In genomic region chr6:2763876-2764540, GRCh38 we compare ENCODE assay signal across 8 cellular contexts. TPM values are rescaled to one million over a fixed set of nuclear protein-coding genes. Genes with fewer than 3 reads are reported as not detected.
DNase-seq lines count a peak whose midpoint lies in the region; ATAC-seq and TF ChIP-seq lines count a peak whose summit lies in the region.

No MANE protein-coding gene starts in this region.

- no TSS peak for BruUV-seq in PC-9 (replicated peaks; lab: Mats Ljungman, UMichigan)

- ATAC-seq in GM18858 (IDR thresholded peaks at IDR 0.05; ENCODE audit: unreplicated experiment) = no peak

- H3K9ac ChIP-seq in trophoblast cell (ENCODE audit: low read length) = no peak overlapping the region

- POLR2A ChIA-PET in PC-9 (lab: Charles Lee; ENCODE audit: unreplicated experiment) = interaction anchor here (0.6 to 0.7 kb wide), 2 partner anchors 26 to 205 kb away, joined by 4 to 5 read pairs; no protein-coding TSS in a partner anchor

- H2BK5ac ChIP-seq in trophoblast cell (ENCODE audit: low read depth, low read length, poor library complexity) = no peak overlapping the region

- no peaks in the 10 kb centered on the region for H3K9me2 ChIP-seq in PC-9 (ENCODE audit: insufficient read depth)

- H3K79me2 ChIP-seq in PC-9 (ENCODE audit: low read depth) (peaks cover 30% of the 10 kb centered on the region), trophoblast cell (ENCODE audit: control insufficient read depth, insufficient read depth, low read length, poor library complexity) (peaks cover 16% of the 10 kb centered on the region)

- H3K9me3 ChIP-seq in PC-9 (ENCODE audit: insufficient read depth, low read depth) (no peaks in the 10 kb centered on the region), trophoblast cell (ENCODE audit: insufficient read depth, low read depth, low read length) (no peaks in the 10 kb centered on the region)

- peaks cover 15% of the 10 kb centered on the region; the same call in 1 of the 2 replicates for H4K20me1 ChIP-seq in PC-9 (ENCODE audit: insufficient read depth)

- DNase-seq in GM06990 (ENCODE audit: extremely low read depth, insufficient read length) = no peak
- no peak for DNase-seq in PC-9
- no peak for DNase-seq in epithelial cell of proximal tubule (ENCODE audit: low read depth)
- peak in 1 of 2 donors; percentile 58 for DNase-seq in trophoblast cell
- DNase-seq in mucosa of gallbladder (ENCODE audit: low spot score) = no peak
- no peak for DNase-seq in NAMALWA (ENCODE audit: low spot score)
- no peak for DNase-seq in stimulated activated CD8-positive, alpha-beta memory T cell treated with anti-CD3 and anti-CD28 coated beads, Interleukin-4, amount 100 ng/mL, for 48 hours

- no peak overlapping the region for H2BK12ac ChIP-seq in trophoblast cell (ENCODE audit: low read length)

- peak overlapping the region; percentile 88 for H3K4me2 ChIP-seq in PC-9
- peak overlapping the region; percentile 66 for H3K4me2 ChIP-seq in trophoblast cell (ENCODE audit: low read length)

- no peak for TF ChIP-seq CTCF in GM06990 (IDR thresholded peaks at IDR 0.05; ENCODE audit: insufficient read depth, low read length, poor library complexity, severe bottlenecking)
- no peak for TF ChIP-seq CTCF in PC-9 (conservative IDR thresholded peaks at IDR 0.05)
- no peak for TF ChIP-seq CTCF in epithelial cell of proximal tubule (conservative IDR thresholded peaks at IDR 0.05; ENCODE audit: low read depth, low read length)

- H3K18ac ChIP-seq in trophoblast cell (ENCODE audit: low read length) = no peak overlapping the region

- no peaks in the 10 kb centered on the region for H3K27me3 ChIP-seq in GM06990 (replicated peaks; ENCODE audit: control insufficient read depth, insufficient read depth, low read length)
- no peaks in the 10 kb centered on the region for H3K27me3 ChIP-seq in PC-9 (ENCODE audit: insufficient read depth, low read depth)
- no peaks in the 10 kb centered on the region for H3K27me3 ChIP-seq in trophoblast cell (ENCODE audit: insufficient read depth, low read length)

- H3K79me1 ChIP-seq in trophoblast cell (ENCODE audit: low read length) = peaks cover 12% of the 10 kb centered on the region

- intact Hi-C loops in PC-9 (cut with micrococcal nuclease; ENCODE audit: unreplicated experiment) = loop anchor here (2.0 to 10.0 kb wide), 4 partner anchors 75 to 1169 kb away; partner anchors contain the start of gene RIPK1

- H3K36me3 ChIP-seq in GM06990 (ENCODE audit: control insufficient read depth, insufficient read depth, low read length) (no peaks in the 10 kb centered on the region), PC-9 (ENCODE audit: low read depth) (no peaks in the 10 kb centered on the region), trophoblast cell (ENCODE audit: control insufficient read depth in 1 of 2, insufficient read depth in 2 of 2, low read length in 2 of 2) (no peaks in the 10 kb centered on the region)

- no peak overlapping the region for H3K23ac ChIP-seq in trophoblast cell (ENCODE audit: low read length)

- no peak overlapping the region for H2AK5ac ChIP-seq in trophoblast cell (ENCODE audit: low read length)

- H3F3A ChIP-seq in PC-9 (ENCODE audit: insufficient read depth, low read depth) = peaks cover 6% of the 10 kb centered on the region

- H3K4me1 ChIP-seq in PC-9 (replicated peaks; ENCODE audit: insufficient read depth) (peaks cover 13% of the 10 kb centered on the region), trophoblast cell (ENCODE audit: control insufficient read depth in 1 of 2, insufficient read depth in 2 of 2, low read length in 2 of 2) (peaks cover 5 to 7% of the 10 kb centered on the region in 2 experiments)

- no peak overlapping the region for H3K14ac ChIP-seq in trophoblast cell (ENCODE audit: low read length)

- H3K4ac ChIP-seq in trophoblast cell (ENCODE audit: low read depth, low read length) = no peak overlapping the region

- H4K12ac ChIP-seq in trophoblast cell (ENCODE audit: low read depth, low read length) = no peak overlapping the region

- H4K91ac ChIP-seq in trophoblast cell (ENCODE audit: low read depth, low read length) = no peak overlapping the region

- CTCF ChIA-PET in PC-9 (lab: Charles Lee) = interaction anchor here (0.6 kb wide), 1 partner anchor 953 kb away, joined by 7 read pairs; no protein-coding TSS in a partner anchor

- whole genome bisulfite sequencing in trophoblast cell (ENCODE audit: extremely low coverage, insufficient coverage, insufficient read length) = no CpG with 5 or more reads among the region's 27 CpGs

- no peak overlapping the region for H2BK120ac ChIP-seq in trophoblast cell (ENCODE audit: insufficient read depth, low read length, poor library complexity)

- H3K4me3 ChIP-seq in GM06990 (replicated peaks; ENCODE audit: low read depth, low read length) (peak overlapping the region; percentile 65; the same call in 1 of the 2 replicates), PC-9 (peak overlapping the region; percentile 67), epithelial cell of proximal tubule (ENCODE audit: low read depth, low read length) (peak overlapping the region; percentile 71), trophoblast cell (ENCODE audit: low read depth, low read length) (no peak overlapping the region)

- H2AFZ ChIP-seq in PC-9 (peak overlapping the region; percentile 84), trophoblast cell (ENCODE audit: insufficient read depth, low read length, poor library complexity) (no peak overlapping the region)

- H3K27ac ChIP-seq in PC-9 (peak overlapping the region; percentile 63), trophoblast cell (ENCODE audit: low read depth, low read length) (no peak overlapping the region)

- peak overlapping the region; percentile 89 for H4K8ac ChIP-seq in trophoblast cell (ENCODE audit: low read depth, low read length)

RNA-seq across cellular contexts. Expression of gene WRNIP1, which starts 1.2 kb away (rescaled TPM):
- total RNA-seq in PC-9 (2021) (61.4 and 69.5 TPM in 2 replicates), epithelial cell of proximal tubule (65.5 and 71.4 TPM in 2 replicates), mucosa of gallbladder (47.4 TPM)
- polyA plus RNA-seq in trophoblast cell (2013) = 27.7 and 28.1 TPM in 2 replicates

RNA-seq across cellular contexts. Expression of gene MYLK4, which starts 13.3 kb away (rescaled TPM):
- 1.1 and 1.6 TPM in 2 replicates for total RNA-seq in PC-9 (2021)
- 0.07 and 0.46 TPM in 2 replicates for total RNA-seq in epithelial cell of proximal tubule
- polyA plus RNA-seq in trophoblast cell (2013) = 0.27 and 0.28 TPM in 2 replicates
- total RNA-seq in mucosa of gallbladder = 0.63 TPM
